8 cellular contexts compared by ENCODE assay signal in genomic region chr1:179954494-179955317, GRCh38. TPM values are rescaled to one million over a fixed set of nuclear protein-coding genes. Genes with fewer than 3 reads are reported as not detected.
A peak's percentile ranks its signal among the peaks of the same experiment; 100 is the strongest.
DNase-seq lines count a peak whose midpoint lies in the region; ATAC-seq and TF ChIP-seq lines count a peak whose summit lies in the region.

Gene CEP350, plus strand, starts transcription at chr1:179954810. Its CDS starts 31,372 bp downstream, at chr1:179986182.

- no peaks in the 10 kb centered on the region for H3K36me3 ChIP-seq in spleen

- H3K36me3 Mint-ChIP-seq in central memory CD8-positive, alpha-beta T cell (ENCODE audit: insufficient read depth), result peaks cover 12% of the 10 kb centered on the region

- WGBS in spleen, 5 donors, result 0 to 1% (median 0%) methylated on average over 41 to 73 of the region's 73 CpGs

- H3K4me1 Mint-ChIP-seq in central memory CD8-positive, alpha-beta T cell, result peaks cover 43% of the 10 kb centered on the region

- H3K27ac ChIP-seq in spleen, result peak within 1 kb of the TSS; percentile 89 to 98 (median 97)

- peak; percentile 14 to 82 (median 78) for TF ChIP-seq POLR2A in spleen (IDR thresholded peaks at IDR 0.05)

- peak within 1 kb of the TSS; percentile 93 for H3K27ac Mint-ChIP-seq in central memory CD8-positive, alpha-beta T cell (ENCODE audit: low read depth)

- no peaks in the 10 kb centered on the region for H3K27me3 ChIP-seq in spleen (replicated peaks in 1 of 7)

- H3K27me3 Mint-ChIP-seq in central memory CD8-positive, alpha-beta T cell, result no peaks in the 10 kb centered on the region

- H3K9me3 Mint-ChIP-seq in central memory CD8-positive, alpha-beta T cell, result no peaks in the 10 kb centered on the region

- H3K4me3 ChIP-seq in AG09309 (ENCODE audit: control insufficient read depth, low read depth, low read length), result peak within 1 kb of the TSS; percentile 84
- H3K4me3 ChIP-seq in spleen, result peak within 1 kb of the TSS; percentile 62 to 95 (median 86)

- H3K9me3 ChIP-seq in spleen, result no peaks in the 10 kb centered on the region

- TF ChIP-seq CTCF in AG09309 (IDR thresholded peaks at IDR 0.05; ENCODE audit: control insufficient read depth, insufficient read depth, low read depth, low read length, missing control alignments) (no peak), spleen (IDR thresholded peaks at IDR 0.05 in 8 of 11, conservative IDR thresholded peaks at IDR 0.05 in 3 of 11) (peak in 8 of 11 experiments; percentile 15 to 70 (median 50))

- peaks cover 18 to 78% (median 60%) of the 10 kb centered on the region in 6 donors for H3K4me1 ChIP-seq in spleen

- peak within 1 kb of the TSS; percentile 93 for H3K4me3 Mint-ChIP-seq in central memory CD8-positive, alpha-beta T cell

- DNase-seq in AG09309 (ENCODE audit: low read depth) (peak; percentile 97), NCI-H446 (lab: John Stamatoyannopoulos, UW) (peak; percentile 99 to 100), inferior parietal cortex (ENCODE audit: extremely low spot score) (peak; percentile 98), spleen (peak; percentile 100)
- DNase-seq in activated CD4-positive, CD25-positive, alpha-beta regulatory T cell treated with anti-CD3 and anti-CD28 coated beads, Interleukin-2, amount 50 U/mL, for 16 hours (ENCODE audit: low read depth, low spot score), result peak; percentile 97
- peak; percentile 93 to 97 for DNase-seq in central memory CD8-positive, alpha-beta T cell (ENCODE audit: low spot score in 2 of 2)

- ATAC-seq in GM19025 (IDR thresholded peaks at IDR 0.05; ENCODE audit: low read depth, unreplicated experiment) (peak; percentile 91), HG03342 (IDR thresholded peaks at IDR 0.05; ENCODE audit: unreplicated experiment) (peak; percentile 91)
- ATAC-seq in central memory CD8-positive, alpha-beta T cell (replicated peaks; ENCODE audit: extremely low read depth, poor library complexity, severe bottlenecking), result peak; percentile 87

- intact Hi-C loops in spleen (cut with DNase I; ENCODE audit: low total_unique reads), result loop anchor here (5.0 kb wide), 1 partner anchor 67 kb away; no protein-coding TSS in a partner anchor

RNA-seq across cellular contexts. Expression of gene CEP350, which starts in this region (rescaled TPM):
- 10 to 100 TPM; 60.2 to 89.2 (median 66.3) TPM for total RNA-seq in spleen
- polyA plus RNA-seq in spleen, result 1 to 10 TPM; 3.5 to 5.3 (median 4.2) TPM

Comparison
In these comparisons a context has a peak if more than half of its experiments do, and no peak if none do; other contexts are left out.
1. Peak in every context shown above with its lines: DNase-seq, ATAC-seq, H3K4me3 ChIP-seq and H3K27ac ChIP-seq.